ENCODE assay signal across 1 cellular context in genomic region chr9:136851941-136852663, GRCh38.
A peak's percentile ranks its signal among the peaks of the same experiment; 100 is the strongest.
TF ChIP-seq lines count a peak whose summit lies in the region.

MAMDC4 (plus strand) TSS chr9:136852346; CDS start chr9:136852417, 71 bp downstream.

TF ChIP-seq in HepG2, 621 proteins besides CTCF, POLR2A, EP300 and RAD21 (continued from another document and continues in another):
- TF ChIP-seq ZBTB34 (CRISPR knock-in tag; IDR thresholded peaks at IDR 0.05) (peak; percentile 87), CERS6 (CRISPR knock-in tag; IDR thresholded peaks at IDR 0.05) (no peak), YY1 (IDR thresholded peaks at IDR 0.05; ENCODE audit: insufficient read depth, insufficient replicate concordance, low read depth, low read length) (no peak), BHLHE40 (IDR thresholded peaks at IDR 0.05; ENCODE audit: low read length) (peak; percentile 38; the same call in 1 of the 2 replicates), ZFX (CRISPR knock-in tag; IDR thresholded peaks at IDR 0.05; ENCODE audit: low read depth) (peak; percentile 33; the same call in 1 of the 2 replicates), KIAA2018 (CRISPR knock-in tag; IDR thresholded peaks at IDR 0.05; ENCODE audit: borderline replicate concordance) (no peak), ZNF234 (CRISPR knock-in tag; conservative IDR thresholded peaks at IDR 0.05) (no peak), ZBTB49 (CRISPR knock-in tag; IDR thresholded peaks at IDR 0.05; ENCODE audit: borderline replicate concordance) (no peak), AHR (CRISPR knock-in tag; IDR thresholded peaks at IDR 0.05) (no peak), NFE2L1 (CRISPR knock-in tag; IDR thresholded peaks at IDR 0.05; ENCODE audit: borderline replicate concordance) (no peak), POLR2G (IDR thresholded peaks at IDR 0.05; ENCODE audit: low read depth, low read length) (peak; percentile 17), ARNT2 (CRISPR knock-in tag; IDR thresholded peaks at IDR 0.05; ENCODE audit: low read depth) (no peak), SIX4 (CRISPR knock-in tag; IDR thresholded peaks at IDR 0.05) (no peak), TFAP4 (IDR thresholded peaks at IDR 0.05; ENCODE audit: borderline replicate concordance, low read depth) (no peak), ZNF788 (CRISPR knock-in tag; IDR thresholded peaks at IDR 0.05; ENCODE audit: borderline replicate concordance) (no peak), MYPOP (CRISPR knock-in tag; IDR thresholded peaks at IDR 0.05) (0 out of 2 replicates have a peak, but pooled peaks have one; percentile 20), ZNF598 (CRISPR knock-in tag; IDR thresholded peaks at IDR 0.05; ENCODE audit: borderline replicate concordance) (no peak), ZNF296 (CRISPR knock-in tag; conservative IDR thresholded peaks at IDR 0.05) (no peak), NR0B2 (CRISPR knock-in tag; IDR thresholded peaks at IDR 0.05) (no peak), ATF4 (CRISPR knock-in tag; IDR thresholded peaks at IDR 0.05) (no peak), AGO2 (optimal IDR thresholded peaks at IDR 0.05; ENCODE audit: low read depth, low read length) (peak; percentile 93), WIZ (CRISPR knock-in tag; IDR thresholded peaks at IDR 0.05) (no peak), DPF2 (CRISPR knock-in tag; IDR thresholded peaks at IDR 0.05; ENCODE audit: borderline replicate concordance, low read depth) (no peak), ATF7-NPFF (CRISPR knock-in tag; IDR thresholded peaks at IDR 0.05; ENCODE audit: low read depth) (no peak), IRF2 (CRISPR knock-in tag; IDR thresholded peaks at IDR 0.05) (no peak), MLX (CRISPR knock-in tag; IDR thresholded peaks at IDR 0.05) (no peak), ZNF800 (CRISPR knock-in tag; IDR thresholded peaks at IDR 0.05) (no peak), TRIM22 (IDR thresholded peaks at IDR 0.05) (no peak), FOXC1 (CRISPR knock-in tag; IDR thresholded peaks at IDR 0.05; ENCODE audit: borderline replicate concordance) (no peak)
